Comparison of ENCODE assay signal across 20 cellular contexts in genomic region chr7:88150018-88150417, GRCh38.
DNase-seq lines count a peak whose midpoint lies in the region; ATAC-seq, FAIRE-seq and TF ChIP-seq lines count a peak whose summit lies in the region.
"Had no signal": no experiment of that assay in that cellular context is flagged by ENCODE, and none has a peak within 500 bp of the region (broad histone marks: within the 10 kb centered on the region; RNA-seq: fewer than 3 reads in every experiment).

No MANE protein-coding gene starts in this region.

- H3K79me2 ChIP-seq in GM12878 (ENCODE audit: control insufficient read depth, insufficient read depth, low read length), result no peaks in the 10 kb centered on the region
- no peaks in the 10 kb centered on the region for H3K79me2 ChIP-seq in H9 (ENCODE audit: insufficient read depth, low read length)

- H3K4me2 ChIP-seq in A549 (no peak overlapping the region), IMR-90 (ENCODE audit: low read depth, low read length) (no peak overlapping the region), GM12878 (ENCODE audit: control insufficient read depth, insufficient read depth) (no peak overlapping the region), H9 (ENCODE audit: insufficient read depth, insufficient read length, low read length) (no peak overlapping the region)

- no peak overlapping the region for H4K5ac ChIP-seq in IMR-90 (ENCODE audit: low read depth, low read length)
- H4K5ac ChIP-seq in H9 (ENCODE audit: insufficient read length, low read depth, low read length), result no peak overlapping the region

- H3K36me3 ChIP-seq in IMR-90 (ENCODE audit: control insufficient read depth, insufficient read depth, low read length), result no peaks in the 10 kb centered on the region
- H3K36me3 ChIP-seq in GM12878 (ENCODE audit: control insufficient read depth in 2 of 2, insufficient read depth in 2 of 2, low read length in 1 of 2), result peaks cover 0 to 5% of the 10 kb centered on the region in 2 experiments; a peak in 2 of 4 replicates
- H3K36me3 ChIP-seq in ascending aorta, result no peaks in the 10 kb centered on the region

- H3K23ac ChIP-seq in IMR-90 (ENCODE audit: low read depth, low read length) (no peak overlapping the region), H9 (ENCODE audit: insufficient read length, low read depth, low read length) (no peak overlapping the region)

- H2BK120ac ChIP-seq in IMR-90 (ENCODE audit: low read depth, low read length), result no peak overlapping the region
- no peak overlapping the region for H2BK120ac ChIP-seq in H9 (ENCODE audit: low read depth, low read length, poor library complexity, severe bottlenecking)

- no peak overlapping the region for H2BK12ac ChIP-seq in H9 (ENCODE audit: insufficient read length, low read depth, low read length)

- no peak for DNase-seq in A549 (ENCODE audit: low read depth in 1 of 2, low spot score in 1 of 2)
- no peak for DNase-seq in IMR-90
- peak; percentile 42 for DNase-seq in RPMI8226
- no peak for DNase-seq in GM12878 (ENCODE audit: low read depth, low spot score)
- no peak for DNase-seq in activated CD4-positive, alpha-beta T cell treated with anti-CD3 and anti-CD28 coated beads, Interleukin-2, amount 50 U/mL, for 48 hours
- DNase-seq in H9, result no peak
- DNase-seq in ascending aorta (ENCODE audit: low spot score in 2 of 2), result no peak
- DNase-seq in immature natural killer cell, result no peak
- DNase-seq: 8988T; C1 segment of cervical spinal cord; Calu3; CD4-positive, alpha-beta memory T cell; COR-L47; DMS53; DND-41; GOT3; HCEC 1CT had no signal

- no peaks in the 10 kb centered on the region for H4K20me1 ChIP-seq in IMR-90 (ENCODE audit: insufficient read depth, low read length)
- no peaks in the 10 kb centered on the region for H4K20me1 ChIP-seq in GM12878 (ENCODE audit: control insufficient read depth, insufficient read depth)
- no peaks in the 10 kb centered on the region for H4K20me1 ChIP-seq in H9 (ENCODE audit: control insufficient read depth, insufficient read depth, insufficient read length)

- H3K27ac Mint-ChIP-seq in H9, result no peak overlapping the region
- no peak overlapping the region for H3K27ac Mint-ChIP-seq in immature natural killer cell
- H3K27ac Mint-ChIP-seq: CD4-positive, alpha-beta memory T cell had no signal

- H3K9me1 ChIP-seq in IMR-90 (ENCODE audit: insufficient read depth, low read length), result no peaks in the 10 kb centered on the region

- no peak overlapping the region for H3T11ph ChIP-seq in H9 (ENCODE audit: low read length)

- H2BK15ac ChIP-seq in IMR-90 (ENCODE audit: low read depth, low read length) (no peak overlapping the region), H9 (ENCODE audit: low read depth, low read length) (no peak overlapping the region)

- H3K4me3 ChIP-seq in A549, result no peak overlapping the region
- H3K4me3 ChIP-seq in IMR-90 (ENCODE audit: insufficient read depth, low read depth, low read length), result no peak overlapping the region
- H3K4me3 ChIP-seq in GM12878, result no peak overlapping the region
- H3K4me3 ChIP-seq in ascending aorta, result no peak overlapping the region

- BruUV-seq in IMR-90 (replicated peaks; lab: Mats Ljungman, UMichigan) (no TSS peak), GM12878 (replicated peaks; lab: Mats Ljungman, UMichigan) (no TSS peak)

- ATAC-seq in A549 (no peak), IMR-90 (ENCODE audit: low read depth) (no peak), GM12878 (no peak)

- H3K27me3 Mint-ChIP-seq in H9 (ENCODE audit: low read depth), result no peaks in the 10 kb centered on the region
- H3K27me3 Mint-ChIP-seq in immature natural killer cell (ENCODE audit: low read depth in 3 of 3), result peaks cover 0 to 2% (median 0%) of the 10 kb centered on the region in 3 donors
- H3K27me3 Mint-ChIP-seq: CD4-positive, alpha-beta memory T cell had no signal

- no peaks in the 10 kb centered on the region for H3K23me2 ChIP-seq in H9 (ENCODE audit: insufficient read length, low read depth, low read length, poor library complexity, severe bottlenecking)

- H3K9me3 Mint-ChIP-seq in H9 (no peaks in the 10 kb centered on the region), immature natural killer cell (no peaks in the 10 kb centered on the region)
- H3K9me3 Mint-ChIP-seq: CD4-positive, alpha-beta memory T cell had no signal

- WGBS in A549 (ENCODE audit: missing lambda C conversion rate), result 22% methylated on average over 4 of the region's 4 CpGs
- WGBS in IMR-90 (ENCODE audit: extremely low coverage in 2 of 2, insufficient read length in 1 of 2), 2 experiments, result no CpG with 5 or more reads among the region's 4 CpGs
- WGBS in GM12878 (ENCODE audit: insufficient coverage, insufficient replicate concordance, low lambda C conversion rate, missing lambda C conversion rate), result 94% methylated on average over 4 of the region's 4 CpGs
- WGBS in H9 (ENCODE audit: extremely low coverage, insufficient read length, low lambda C conversion rate), result no CpG with 5 or more reads among the region's 4 CpGs

- SMC1A ChIA-PET in GM12878 (lab: Charles Lee; ENCODE audit: uncharacterized antibody, unreplicated experiment), result interaction anchor here (1.0 kb wide), 1 partner anchor 14 kb away, joined by 3 read pairs; no protein-coding TSS in a partner anchor

- H3K4me1 Mint-ChIP-seq in H9 (peaks cover 12 to 15% of the 10 kb centered on the region in 2 experiments), immature natural killer cell (no peaks in the 10 kb centered on the region)
- H3K4me1 Mint-ChIP-seq: CD4-positive, alpha-beta memory T cell had no signal

- H3K79me1 ChIP-seq in IMR-90 (ENCODE audit: low read depth in 1 of 2, low read length in 2 of 2), result no peaks in the 10 kb centered on the region
- no peaks in the 10 kb centered on the region for H3K79me1 ChIP-seq in H9 (ENCODE audit: insufficient read depth, low read depth, low read length, poor library complexity, severe bottlenecking)

- H2AFZ ChIP-seq in IMR-90 (replicated peaks; ENCODE audit: low read length, poor library complexity), result no peak overlapping the region
- H2AFZ ChIP-seq in GM12878 (ENCODE audit: control insufficient read depth, low read depth, low read length), result no peak overlapping the region
- H2AFZ ChIP-seq in H9 (ENCODE audit: low read length), result no peak overlapping the region

- H4K8ac ChIP-seq in IMR-90 (ENCODE audit: low read depth in 2 of 2, low read length in 2 of 2) (no peak overlapping the region), H9 (replicated peaks; ENCODE audit: insufficient read length, low read depth, low read length) (no peak overlapping the region)

- FAIRE-seq in A549 (lab: Jason Lieb, UNC) (no peak), GM12878 (lab: Jason Lieb, UNC) (peak; percentile 49)
- FAIRE-seq: G401.6, GM18507, H54 had no signal

- no peak overlapping the region for H3K9ac ChIP-seq in IMR-90 (ENCODE audit: low read depth, low read length)
- H3K9ac ChIP-seq in GM12878 (ENCODE audit: control insufficient read depth, insufficient read depth, low read length), result no peak overlapping the region
- no peak overlapping the region for H3K9ac ChIP-seq in H9 (ENCODE audit: extremely low read depth, insufficient read length, low read length)

- H3K4ac ChIP-seq in IMR-90 (ENCODE audit: low read depth, low read length), result no peak overlapping the region
- no peak overlapping the region for H3K4ac ChIP-seq in H9 (ENCODE audit: low read depth, low read length)

- no peak overlapping the region for H3K27ac ChIP-seq in A549
- no peak overlapping the region for H3K27ac ChIP-seq in IMR-90 (ENCODE audit: insufficient read depth, low read length)
- no peak overlapping the region for H3K27ac ChIP-seq in GM12878 (ENCODE audit: control insufficient read depth, insufficient read depth)
- H3K27ac ChIP-seq in H9 (ENCODE audit: insufficient read length, low read depth, low read length), result no peak overlapping the region
- no peak overlapping the region for H3K27ac ChIP-seq in ascending aorta

- TF ChIP-seq EP300 in A549 (IDR thresholded peaks at IDR 0.05) (no peak), GM12878 (IDR thresholded peaks at IDR 0.05; ENCODE audit: borderline replicate concordance in 1 of 2, control insufficient read depth in 1 of 2, low read depth in 2 of 2, low read length in 2 of 2) (no peak)

- H2BK20ac ChIP-seq in IMR-90 (ENCODE audit: low read depth, low read length) (no peak overlapping the region), H9 (ENCODE audit: low read depth, low read length, poor library complexity, severe bottlenecking) (no peak overlapping the region)

- H4K91ac ChIP-seq in IMR-90 (ENCODE audit: insufficient read depth, low read depth, low read length) (no peak overlapping the region), H9 (ENCODE audit: insufficient read length, low read depth, low read length) (no peak overlapping the region)

- in situ Hi-C loops in IMR-90 (cut with MboI; ENCODE audit: low sequenced_read_pairs), result no loop called here
- in situ Hi-C loops in GM12878 (cut with MboI), result no loop called here

- H3K18ac ChIP-seq in IMR-90 (ENCODE audit: low read depth, low read length) (no peak overlapping the region), H9 (ENCODE audit: insufficient read length, low read depth, low read length) (no peak overlapping the region)

- CTCF ChIA-PET in A549 (lab: Yijun Ruan, JAX), result no interaction called here
- CTCF ChIA-PET in IMR-90 (lab: Yijun Ruan, JAX), result no interaction called here
- CTCF ChIA-PET in GM12878 (lab: Yijun Ruan, JAX), result interaction anchor here (1.5 kb wide), 1 partner anchor 20 kb away, joined by 3 read pairs; no protein-coding TSS in a partner anchor

- RAD21 ChIA-PET in GM12878 (lab: Charles Lee; ENCODE audit: unreplicated experiment), result no interaction called here

- TF ChIP-seq POLR2A in A549 (IDR thresholded peaks at IDR 0.05; ENCODE audit: low read length) (no peak), IMR-90 (IDR thresholded peaks at IDR 0.05; ENCODE audit: low read depth, low read length) (no peak), GM12878 (IDR thresholded peaks at IDR 0.05; ENCODE audit: low read depth, low read length) (no peak)

- no peak overlapping the region for H2AK5ac ChIP-seq in IMR-90 (ENCODE audit: low read depth, low read length)
- no peak overlapping the region for H2AK5ac ChIP-seq in H9 (ENCODE audit: insufficient read length, low read length)

- H3K56ac ChIP-seq in IMR-90 (ENCODE audit: extremely low read depth, insufficient read depth, low read length) (no peak overlapping the region), H9 (ENCODE audit: insufficient read length, low read depth, low read length) (no peak overlapping the region)

- H3K4me1 ChIP-seq in A549 (no peaks in the 10 kb centered on the region), IMR-90 (ENCODE audit: control insufficient read depth, insufficient read depth, low read length) (no peaks in the 10 kb centered on the region), GM12878 (ENCODE audit: control insufficient read depth, insufficient read depth, low read length) (no peaks in the 10 kb centered on the region), H9 (ENCODE audit: insufficient read depth, low read length) (peaks cover 6% of the 10 kb centered on the region), ascending aorta (no peaks in the 10 kb centered on the region)

- no peak overlapping the region for H3K14ac ChIP-seq in IMR-90 (replicated peaks; ENCODE audit: low read depth, low read length)
- H3K14ac ChIP-seq in H9 (ENCODE audit: insufficient read depth, low read length), result no peak overlapping the region

- H3K27me3 ChIP-seq in IMR-90 (ENCODE audit: control insufficient read depth, insufficient read depth, low read length), result no peaks in the 10 kb centered on the region
- no peaks in the 10 kb centered on the region for H3K27me3 ChIP-seq in GM12878 (replicated peaks in 1 of 2; ENCODE audit: control insufficient read depth in 2 of 2, insufficient read depth in 2 of 2, low read length in 1 of 2)
- H3K27me3 ChIP-seq in H9 (ENCODE audit: insufficient read depth, low read length), result no peaks in the 10 kb centered on the region
- H3K27me3 ChIP-seq in ascending aorta, result no peaks in the 10 kb centered on the region

- H3K36me3 Mint-ChIP-seq in H9 (ENCODE audit: insufficient read depth in 1 of 3, low read depth in 3 of 3), result peaks cover 2 to 8% (median 5%) of the 10 kb centered on the region in 3 experiments; a peak in 3 of 7 replicates
- H3K36me3 Mint-ChIP-seq in immature natural killer cell, result peaks cover 28 to 36% (median 29%) of the 10 kb centered on the region in 3 donors

- intact Hi-C loops in IMR-90 (cut with micrococcal nuclease), result loop anchor here (10.0 kb wide), 1 partner anchor 55 kb away; no protein-coding TSS in a partner anchor
- intact Hi-C loops in GM12878 (cut with micrococcal nuclease; ENCODE audit: unreplicated experiment), result no loop called here
- intact Hi-C loops in ascending aorta (cut with DNase I), result no loop called here

- H3K9me3 ChIP-seq in A549 (no peaks in the 10 kb centered on the region), IMR-90 (ENCODE audit: control insufficient read depth, insufficient read depth, low read length) (no peaks in the 10 kb centered on the region), GM12878 (replicated peaks; ENCODE audit: control insufficient read depth, insufficient read depth, low read length) (no peaks in the 10 kb centered on the region), H9 (ENCODE audit: control insufficient read depth, low read depth, low read length) (no peaks in the 10 kb centered on the region), ascending aorta (no peaks in the 10 kb centered on the region)

- TF ChIP-seq CTCF in A549 (IDR thresholded peaks at IDR 0.05), result no peak
- no peak for TF ChIP-seq CTCF in IMR-90 (conservative IDR thresholded peaks at IDR 0.05; ENCODE audit: low read depth, low read length)
- no peak for TF ChIP-seq CTCF in GM12878 (IDR thresholded peaks at IDR 0.05 in 2 of 3, conservative IDR thresholded peaks at IDR 0.05 in 1 of 3; ENCODE audit: control insufficient read depth in 2 of 3, extremely low read depth in 1 of 3, insufficient read depth in 1 of 3, low read depth in 3 of 3, low read length in 3 of 3)
- no peak for TF ChIP-seq CTCF in H9 (conservative IDR thresholded peaks at IDR 0.05)
- TF ChIP-seq CTCF in ascending aorta (IDR thresholded peaks at IDR 0.05), result no peak

- TF ChIP-seq RAD21 in A549 (conservative IDR thresholded peaks at IDR 0.05 in 1 of 2, IDR thresholded peaks at IDR 0.05 in 1 of 2), result no peak
- no peak for TF ChIP-seq RAD21 in IMR-90 (IDR thresholded peaks at IDR 0.05; ENCODE audit: low read length)
- TF ChIP-seq RAD21 in GM12878 (IDR thresholded peaks at IDR 0.05; ENCODE audit: insufficient read depth, low read depth, low read length), result no peak

- POLR2A ChIA-PET in A549 (lab: Yijun Ruan, JAX), result no interaction called here
- POLR2A ChIA-PET in IMR-90 (lab: Charles Lee; ENCODE audit: unreplicated experiment), result no interaction called here
- POLR2A ChIA-PET in GM12878 (lab: Charles Lee), result no interaction called here

- H2AK9ac ChIP-seq in IMR-90 (replicated peaks; ENCODE audit: low read depth, low read length, poor library complexity), result no peak overlapping the region

- dilution Hi-C loops in IMR-90 (cut with HindIII; ENCODE audit: low sequenced_read_pairs, unreplicated experiment), result no loop called here

- H3K4me3 Mint-ChIP-seq in H9, result no peak overlapping the region
- H3K4me3 Mint-ChIP-seq in immature natural killer cell, result no peak overlapping the region
- H3K4me3 Mint-ChIP-seq: CD4-positive, alpha-beta memory T cell had no signal

- H2BK5ac ChIP-seq in IMR-90 (ENCODE audit: low read depth, low read length, poor library complexity, severe bottlenecking) (no peak overlapping the region), H9 (ENCODE audit: insufficient read length, low read length) (no peak overlapping the region)
